Comparison of ENCODE assay signal across 9 cellular contexts in the genomic region with DNA sequence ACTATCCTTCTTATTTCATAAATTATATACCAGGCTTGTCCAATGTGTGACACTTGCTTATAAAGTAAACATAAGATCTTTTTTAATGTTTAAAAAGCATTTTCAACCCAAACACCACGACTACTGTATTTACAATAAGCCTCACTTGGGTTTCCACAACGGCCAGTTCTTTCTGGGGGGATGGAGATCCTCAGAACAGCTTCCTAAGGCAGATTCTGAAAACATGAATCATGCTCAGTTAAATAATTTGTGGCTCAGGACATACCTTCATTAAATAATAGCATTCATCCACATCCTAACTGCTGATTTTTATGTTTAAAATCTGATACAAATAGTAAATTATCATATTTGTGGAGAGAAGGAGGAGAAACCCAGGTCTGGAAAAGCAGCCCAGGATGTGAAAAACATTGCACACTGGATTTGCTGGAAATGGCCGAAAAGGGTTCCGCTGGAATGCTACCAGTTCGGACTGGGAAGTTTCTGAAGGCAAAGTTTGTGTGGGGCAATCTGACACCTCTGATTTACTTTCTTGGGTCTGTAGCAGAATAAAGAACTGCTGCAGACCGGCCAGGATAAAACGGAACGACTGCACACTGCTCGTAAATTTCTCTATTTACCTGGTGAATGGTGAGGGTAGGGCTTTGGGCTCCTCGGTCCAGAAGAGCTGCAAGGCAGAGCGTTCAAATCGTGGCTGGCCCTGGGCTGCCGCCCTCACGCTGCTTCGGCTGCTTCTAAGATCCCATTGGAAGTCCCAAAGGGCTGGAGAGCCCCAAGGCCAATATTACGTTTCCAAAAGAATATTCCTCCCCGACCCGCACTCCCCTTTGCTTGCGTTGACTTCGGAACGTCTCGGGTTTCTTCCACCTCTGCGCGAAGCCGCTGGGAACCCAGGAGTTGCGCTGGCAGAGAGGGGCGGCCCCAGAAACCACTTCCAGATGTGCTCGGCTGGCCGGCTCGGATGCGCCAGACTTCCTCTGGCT. TPM values are rescaled to one million over a fixed set of nuclear protein-coding genes. Genes with fewer than 3 reads are reported as not detected.
A peak's percentile ranks its signal among the peaks of the same experiment; 100 is the strongest.
DNase-seq lines count a peak whose midpoint lies in the region; ATAC-seq and TF ChIP-seq lines count a peak whose summit lies in the region.
"Had no signal": no experiment of that assay in that cellular context is flagged by ENCODE, and none has a peak within 500 bp of the region (broad histone marks: within the 10 kb centered on the region; RNA-seq: fewer than 3 reads in every experiment).

A gene with protein sequence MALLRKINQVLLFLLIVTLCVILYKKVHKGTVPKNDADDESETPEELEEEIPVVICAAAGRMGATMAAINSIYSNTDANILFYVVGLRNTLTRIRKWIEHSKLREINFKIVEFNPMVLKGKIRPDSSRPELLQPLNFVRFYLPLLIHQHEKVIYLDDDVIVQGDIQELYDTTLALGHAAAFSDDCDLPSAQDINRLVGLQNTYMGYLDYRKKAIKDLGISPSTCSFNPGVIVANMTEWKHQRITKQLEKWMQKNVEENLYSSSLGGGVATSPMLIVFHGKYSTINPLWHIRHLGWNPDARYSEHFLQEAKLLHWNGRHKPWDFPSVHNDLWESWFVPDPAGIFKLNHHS (minus strand): TSS at position 910 of the 980 bp plus-strand sequence. CDS start 30,539 bp downstream, outside the sequence.

- no peaks in the 10 kb centered on the region for H3K36me3 ChIP-seq in adipocyte (ENCODE audit: control insufficient read depth, insufficient read depth, low read length, severe bottlenecking)
- H3K36me3 ChIP-seq in hepatocyte (replicated peaks; ENCODE audit: insufficient read depth, low read depth) = no peaks in the 10 kb centered on the region

- H3K79me2 ChIP-seq in hepatocyte = peaks cover 2% of the 10 kb centered on the region

- peak within 1 kb of the TSS; percentile 79 for H3K4me2 ChIP-seq in hepatocyte

- WGBS in hepatocyte (ENCODE audit: low lambda C conversion rate, missing lambda C conversion rate) = 4% methylated on average over 30 of the region's 31 CpGs

- H3K27ac ChIP-seq in hepatocyte = peak within 1 kb of the TSS; percentile 89

- peak within 1 kb of the TSS; percentile 73 for H2AFZ ChIP-seq in hepatocyte

- H3K9me3 ChIP-seq in adipocyte (ENCODE audit: control insufficient read depth, low read length) (no peaks in the 10 kb centered on the region), hepatocyte (ENCODE audit: low read depth) (no peaks in the 10 kb centered on the region)

- no peaks in the 10 kb centered on the region for H3K9me2 ChIP-seq in hepatocyte (replicated peaks; ENCODE audit: insufficient read depth)

- H3K27me3 ChIP-seq in adipocyte (replicated peaks; ENCODE audit: control insufficient read depth, insufficient read depth, low read length) (no peaks in the 10 kb centered on the region), hepatocyte (no peaks in the 10 kb centered on the region)

- H3K4me1 ChIP-seq in adipocyte (ENCODE audit: control insufficient read depth, insufficient read depth, low read length) = peaks cover 29% of the 10 kb centered on the region
- no peaks in the 10 kb centered on the region for H3K4me1 ChIP-seq in hepatocyte (ENCODE audit: insufficient read depth)

- DNase-seq in NCI-H748 (lab: John Stamatoyannopoulos, UW; ENCODE audit: unreplicated experiment) = peak; percentile 57
- DNase-seq in NCI-H748 treated with DMSO at 0.1 percent for 48 hours (lab: John Stamatoyannopoulos, UW) = no peak
- peak; percentile 97 for DNase-seq in adipocyte (ENCODE audit: low read depth)
- peak; percentile 81 for DNase-seq in hepatocyte (ENCODE audit: low spot score)
- DNase-seq in skeletal muscle cell (ENCODE audit: low read depth) = peak; percentile 69
- no peak for DNase-seq in SKM-1 (lab: John Stamatoyannopoulos, UW; ENCODE audit: unreplicated experiment)
- DNase-seq in NCI-H1694 (lab: John Stamatoyannopoulos, UW) = no peak

- H3K4me3 ChIP-seq in adipocyte (ENCODE audit: low read length) = peak within 1 kb of the TSS; percentile 86
- peak within 1 kb of the TSS; percentile 20 for H3K4me3 ChIP-seq in hepatocyte
- peak within 1 kb of the TSS; percentile 54 for H3K4me3 ChIP-seq in skeletal muscle cell (ENCODE audit: low read depth, low read length)

- peak within 1 kb of the TSS; percentile 76 for H3K9ac ChIP-seq in adipocyte (ENCODE audit: low read length)

- no peaks in the 10 kb centered on the region for H4K20me1 ChIP-seq in hepatocyte (ENCODE audit: insufficient read depth, poor library complexity, severe bottlenecking)

- no peak for ATAC-seq in HG03108 (IDR thresholded peaks at IDR 0.05; ENCODE audit: unreplicated experiment)
- ATAC-seq: CD8-positive, alpha-beta T cell had no signal

- TF ChIP-seq CTCF in hepatocyte (IDR thresholded peaks at IDR 0.05; ENCODE audit: poor library complexity) = no peak

RNA-seq across cellular contexts. Expression of the gene that starts here (rescaled TPM):
- total RNA-seq in hepatocyte = 24.8 and 30.8 TPM in 2 replicates
- 24.4 and 29.2 TPM in 2 replicates for polyA plus RNA-seq in hepatocyte

Comparison
In these comparisons a context has a peak if more than half of its experiments do, and no peak if none do; other contexts are left out.
1. DNase-seq: peak in NCI-H748 (single experiment), adipocyte (single experiment), hepatocyte (single experiment) and skeletal muscle cell (single experiment); none in NCI-H748 treated with DMSO at 0.1 percent for 48 hours (single experiment), SKM-1 (single experiment) and NCI-H1694 (single experiment).
2. H3K4me3 ChIP-seq: peak in every context shown above with its lines; median percentile 86 in adipocyte; 54 in skeletal muscle cell; 20 in hepatocyte.